Comparison of ENCODE assay signal across 9 cellular contexts in genomic region chr22:50267591-50268390, GRCh38. TPM values are rescaled to one million over a fixed set of nuclear protein-coding genes. Genes with fewer than 3 reads are reported as not detected.
DNase-seq lines count a peak whose midpoint lies in the region; ATAC-seq and TF ChIP-seq lines count a peak whose summit lies in the region.
"Had no signal": no experiment of that assay in that cellular context is flagged by ENCODE, and none has a peak within 500 bp of the region (broad histone marks: within the 10 kb centered on the region; RNA-seq: fewer than 3 reads in every experiment).

No MANE protein-coding gene starts in this region.

- H3K27me3 ChIP-seq in BLaER1 (no peaks in the 10 kb centered on the region), kidney epithelial cell (ENCODE audit: control insufficient read depth, insufficient read depth, low read length) (peaks cover 5% of the 10 kb centered on the region)

- H3K4me3 ChIP-seq in BLaER1 = no peak overlapping the region
- H3K4me3 ChIP-seq in SK-N-MC = peak overlapping the region; percentile 70
- no peak overlapping the region for H3K4me3 ChIP-seq in kidney epithelial cell (ENCODE audit: low read depth, low read length)

- peaks cover 69% of the 10 kb centered on the region for H3K4me1 ChIP-seq in BLaER1

- no peak for TF ChIP-seq CTCF in brain (conservative IDR thresholded peaks at IDR 0.05)
- peak; percentile 19 for TF ChIP-seq CTCF in kidney epithelial cell (IDR thresholded peaks at IDR 0.05; ENCODE audit: insufficient read depth, low read length, poor library complexity, severe bottlenecking)

- H3K9me3 ChIP-seq in BLaER1 (peaks cover 9% of the 10 kb centered on the region; the same call in 1 of the 2 replicates), SK-N-MC (ENCODE audit: low read depth, low read length) (no peaks in the 10 kb centered on the region)

- H3K9ac ChIP-seq in BLaER1 = 0 out of 2 replicates have a peak overlapping the region, but pooled peaks have one; percentile 19
- H3K9ac ChIP-seq in SK-N-MC (ENCODE audit: insufficient read length) = no peak overlapping the region

- H3K27ac ChIP-seq in BLaER1 (no peak overlapping the region), SK-N-MC (no peak overlapping the region)
- H3K27ac ChIP-seq: epithelial cell of prostate had no signal

- H3K27me3 Mint-ChIP-seq in brain = no peaks in the 10 kb centered on the region

- POLR2A ChIA-PET in HEK293T (lab: Yijun Ruan, JAX) = interaction anchor here (2.0 kb wide), 1 partner anchor 19 kb away, joined by 4 read pairs; no protein-coding TSS in a partner anchor

- DNase-seq in SK-N-MC (ENCODE audit: low read depth, low spot score) (no peak), kidney epithelial cell (ENCODE audit: low read depth) (no peak), SKM-1 (lab: John Stamatoyannopoulos, UW; ENCODE audit: unreplicated experiment) (no peak), HEK293T (ENCODE audit: extremely low spot score) (no peak)
- DNase-seq in stimulated activated effector memory CD8-positive, alpha-beta T cell treated with anti-CD3 and anti-CD28 coated beads, Interleukin-12 subunit alpha, Interleukin-12 subunit beta, amount 100 ng/mL, for 72 hours (ENCODE audit: low spot score in 2 of 2) = no peak

- H3K9me3 Mint-ChIP-seq in brain = peaks cover 0 to 3% (median 0%) of the 10 kb centered on the region in 5 experiments
- no peaks in the 10 kb centered on the region for H3K9me3 Mint-ChIP-seq in stimulated activated effector memory CD8-positive, alpha-beta T cell treated with anti-CD3 and anti-CD28 coated beads, Interleukin-12 subunit alpha, Interleukin-12 subunit beta, amount 100 ng/mL, for 72 hours

- H3K36me3 ChIP-seq in BLaER1 = peaks cover 24% of the 10 kb centered on the region
- no peaks in the 10 kb centered on the region for H3K36me3 ChIP-seq in SK-N-MC (ENCODE audit: insufficient read depth, low read length)
- no peaks in the 10 kb centered on the region for H3K36me3 ChIP-seq in kidney epithelial cell (ENCODE audit: control insufficient read depth, insufficient read depth, low read length)

- H3K27ac Mint-ChIP-seq in brain = peak overlapping the region in 2 of 5 experiments; percentile 71 to 89
- no peak overlapping the region for H3K27ac Mint-ChIP-seq in stimulated activated effector memory CD8-positive, alpha-beta T cell treated with anti-CD3 and anti-CD28 coated beads, Interleukin-12 subunit alpha, Interleukin-12 subunit beta, amount 100 ng/mL, for 72 hours

- H3K4me3 Mint-ChIP-seq in brain = peak overlapping the region in 4 of 5 experiments; percentile 9 to 76 (median 30)
- H3K4me3 Mint-ChIP-seq in stimulated activated effector memory CD8-positive, alpha-beta T cell treated with anti-CD3 and anti-CD28 coated beads, Interleukin-12 subunit alpha, Interleukin-12 subunit beta, amount 100 ng/mL, for 72 hours = peak overlapping the region; percentile 25

- H4K20me1 ChIP-seq in BLaER1 = peaks cover 24% of the 10 kb centered on the region; the same call in 1 of the 2 replicates

- peak overlapping the region; percentile 99 for H3K4me2 ChIP-seq in BLaER1

- H3K36me3 Mint-ChIP-seq in brain = peaks cover 3% of the 10 kb centered on the region
- peaks cover 7% of the 10 kb centered on the region for H3K36me3 Mint-ChIP-seq in stimulated activated effector memory CD8-positive, alpha-beta T cell treated with anti-CD3 and anti-CD28 coated beads, Interleukin-12 subunit alpha, Interleukin-12 subunit beta, amount 100 ng/mL, for 72 hours

- no peak for ATAC-seq in stimulated activated effector memory CD8-positive, alpha-beta T cell treated with anti-CD3 and anti-CD28 coated beads, Interleukin-12 subunit alpha, Interleukin-12 subunit beta, amount 100 ng/mL, for 72 hours
- no peak for ATAC-seq in GM21447 (IDR thresholded peaks at IDR 0.05; ENCODE audit: unreplicated experiment)

- peaks cover 28% of the 10 kb centered on the region for H3K4me1 Mint-ChIP-seq in brain
- H3K4me1 Mint-ChIP-seq in stimulated activated effector memory CD8-positive, alpha-beta T cell treated with anti-CD3 and anti-CD28 coated beads, Interleukin-12 subunit alpha, Interleukin-12 subunit beta, amount 100 ng/mL, for 72 hours = peaks cover 14% of the 10 kb centered on the region

- CTCF ChIA-PET in HEK293T (lab: Yijun Ruan, JAX) = interaction anchor here (0.7 kb wide), 1 partner anchor 59 kb away, joined by 3 read pairs; no protein-coding TSS in a partner anchor

TF ChIP-seq in HEK293T, 16 proteins besides CTCF, POLR2A, EP300 and RAD21:
- TF ChIP-seq FOXK2 (IDR thresholded peaks at IDR 0.05) = no peak
- TF ChIP-seq SUZ12 (IDR thresholded peaks at IDR 0.05) = no peak
- no peak for TF ChIP-seq CTBP1 (IDR thresholded peaks at IDR 0.05; ENCODE audit: borderline replicate concordance)
- TF ChIP-seq FOXM1 (IDR thresholded peaks at IDR 0.05; ENCODE audit: borderline replicate concordance) = no peak
- no peak for TF ChIP-seq NFRKB (IDR thresholded peaks at IDR 0.05)
- no peak for TF ChIP-seq HDGF (IDR thresholded peaks at IDR 0.05; ENCODE audit: borderline replicate concordance)
- TF ChIP-seq ARNT (IDR thresholded peaks at IDR 0.05) = no peak

RNA-seq across cellular contexts. Expression of gene MAPK11, which starts 2.4 kb away (rescaled TPM):
- polyA plus RNA-seq in brain (ENCODE audit: insufficient read depth, low read depth, low replicate concordance) = 19.1 TPM
- 11.9 and 12.9 TPM in 2 replicates for total RNA-seq in kidney epithelial cell

RNA-seq across cellular contexts. Expression of gene MAPK12, which starts 6.3 kb away (rescaled TPM):
- polyA plus RNA-seq in brain (ENCODE audit: insufficient read depth, low read depth, low replicate concordance) = 26.7 TPM
- 25.5 and 27.3 TPM in 2 replicates for total RNA-seq in kidney epithelial cell

RNA-seq across cellular contexts. Expression of gene HDAC10, which starts 16.7 kb away (rescaled TPM):
- 14.3 TPM for polyA plus RNA-seq in brain (ENCODE audit: insufficient read depth, low read depth, low replicate concordance)
- total RNA-seq in kidney epithelial cell = 21.1 and 34.8 TPM in 2 replicates

RNA-seq across cellular contexts. Expression of gene TUBGCP6, which starts 23.0 kb away (rescaled TPM):
- 14.4 TPM for polyA plus RNA-seq in brain (ENCODE audit: insufficient read depth, low read depth, low replicate concordance)
- 27.2 and 33.6 TPM in 2 replicates for total RNA-seq in kidney epithelial cell

RNA-seq across cellular contexts. Expression of gene PLXNB2, which starts 39.7 kb away (rescaled TPM):
- 80.1 TPM for polyA plus RNA-seq in brain (ENCODE audit: insufficient read depth, low read depth, low replicate concordance)
- total RNA-seq in kidney epithelial cell = 251 and 302 TPM in 2 replicates
